In the genomic region with DNA sequence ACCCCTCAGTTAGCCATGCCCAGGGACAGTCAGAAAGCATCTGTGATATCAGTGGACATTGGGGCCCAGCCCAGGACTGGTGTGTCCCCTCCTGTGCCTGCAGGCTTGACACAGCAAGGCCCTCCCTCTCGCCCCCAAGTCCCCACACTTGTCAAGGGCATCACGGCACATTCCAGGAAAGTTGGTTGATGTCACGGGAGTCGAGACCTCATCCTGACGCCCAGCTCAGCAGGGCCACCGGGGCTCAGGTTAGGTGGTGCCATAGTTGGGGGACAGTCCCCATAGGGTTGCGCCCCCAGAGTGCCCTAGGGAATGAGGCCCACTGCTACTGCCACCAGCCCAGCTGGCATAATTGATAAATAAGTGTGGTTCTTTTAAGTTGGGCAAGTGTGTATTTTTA, we compare ENCODE assay signal across 10 cellular contexts. TPM values are rescaled to one million over a fixed set of nuclear protein-coding genes. Genes with fewer than 3 reads are reported as not detected.
DNase-seq lines count a peak whose midpoint lies in the region; TF ChIP-seq lines count a peak whose summit lies in the region.
"Had no signal": no experiment of that assay in that cellular context is flagged by ENCODE, and none has a peak within 500 bp of the region (broad histone marks: within the 10 kb centered on the region; RNA-seq: fewer than 3 reads in every experiment).

No MANE protein-coding gene starts in this region.

- H3K4me3 Mint-ChIP-seq in CD4-positive, alpha-beta memory T cell: peak overlapping the region in 5 of 8 donors; percentile 12 to 73 (median 48)

- H3K9me3 ChIP-seq in CD4-positive, alpha-beta memory T cell (ENCODE audit: control insufficient read depth in 1 of 2, low read length in 2 of 2): no peaks in the 10 kb centered on the region
- no peaks in the 10 kb centered on the region for H3K9me3 ChIP-seq in OCI-LY3 (ENCODE audit: insufficient read depth, low read length)
- no peaks in the 10 kb centered on the region for H3K9me3 ChIP-seq in duodenal mucosa (ENCODE audit: control insufficient read depth in 1 of 2, low read length in 2 of 2)
- H3K9me3 ChIP-seq in neutrophil: no peaks in the 10 kb centered on the region

- peak overlapping the region; percentile 83 for H3K4me2 ChIP-seq in OCI-LY3 (ENCODE audit: low read length)

- H3K27me3 ChIP-seq in CD4-positive, alpha-beta memory T cell (ENCODE audit: insufficient read depth, low read length): no peaks in the 10 kb centered on the region
- H3K27me3 ChIP-seq in OCI-LY3 (ENCODE audit: low read depth, low read length) (no peaks in the 10 kb centered on the region), duodenal mucosa (ENCODE audit: control insufficient read depth in 1 of 2, insufficient read depth in 2 of 2, low read length in 2 of 2) (no peaks in the 10 kb centered on the region), neutrophil (no peaks in the 10 kb centered on the region)

- H3K36me3 ChIP-seq in CD4-positive, alpha-beta memory T cell (ENCODE audit: insufficient read depth, low read length): no peaks in the 10 kb centered on the region
- peaks cover 7% of the 10 kb centered on the region for H3K36me3 ChIP-seq in OCI-LY3 (replicated peaks; ENCODE audit: low read depth, low read length)
- H3K36me3 ChIP-seq in duodenal mucosa (ENCODE audit: control insufficient read depth in 1 of 2, insufficient read depth in 2 of 2, low read length in 2 of 2): no peaks in the 10 kb centered on the region
- H3K36me3 ChIP-seq in neutrophil: no peaks in the 10 kb centered on the region

- peaks cover 59% of the 10 kb centered on the region for H3K79me2 ChIP-seq in OCI-LY3 (ENCODE audit: low read length)

- DNase-seq in CD4-positive, alpha-beta memory T cell: no peak
- DNase-seq in ecto neural progenitor cell (ENCODE audit: low spot score) (no peak), activated gamma-delta T cell (lab: John Stamatoyannopoulos, UW) (no peak), SKM-1 (lab: John Stamatoyannopoulos, UW; ENCODE audit: unreplicated experiment) (no peak), RPMI8226 (no peak)
- DNase-seq: COR-L47, NCI-H1436 had no signal

- no peaks in the 10 kb centered on the region for H3K36me3 Mint-ChIP-seq in CD4-positive, alpha-beta memory T cell

- peak overlapping the region in 3 of 7 donors; percentile 47 to 70 (median 51) for H3K27ac Mint-ChIP-seq in CD4-positive, alpha-beta memory T cell

- H3K9me3 Mint-ChIP-seq in CD4-positive, alpha-beta memory T cell: no peaks in the 10 kb centered on the region

- H4K20me1 ChIP-seq in OCI-LY3 (ENCODE audit: insufficient read depth, low read length): peaks cover 15% of the 10 kb centered on the region; the same call in 1 of the 2 replicates

- peaks cover 26% of the 10 kb centered on the region for H3K4me1 ChIP-seq in CD4-positive, alpha-beta memory T cell (ENCODE audit: insufficient read depth, low read length)
- peaks cover 69% of the 10 kb centered on the region for H3K4me1 ChIP-seq in OCI-LY3 (ENCODE audit: low read length)
- H3K4me1 ChIP-seq in duodenal mucosa (ENCODE audit: control insufficient read depth in 1 of 2, insufficient read depth in 2 of 2, low read length in 2 of 2): peaks cover 26 to 39% of the 10 kb centered on the region in 2 donors
- H3K4me1 ChIP-seq in neutrophil (ENCODE audit: control insufficient read depth in 1 of 2, insufficient read depth in 1 of 2, low read depth in 1 of 2, low read length in 1 of 2): peaks cover 33 to 42% of the 10 kb centered on the region in 2 experiments

- POLR2A ChIA-PET in CD4-positive, alpha-beta memory T cell (lab: Charles Lee; ENCODE audit: partially characterized antibody): no interaction called here

- no peaks in the 10 kb centered on the region for H3K27me3 Mint-ChIP-seq in CD4-positive, alpha-beta memory T cell

- H3K9ac ChIP-seq in OCI-LY3 (ENCODE audit: low read length) (peak overlapping the region; percentile 54), duodenal mucosa (ENCODE audit: low read depth in 1 of 2, low read length in 2 of 2) (no peak overlapping the region)

- H3K4me1 Mint-ChIP-seq in CD4-positive, alpha-beta memory T cell: peaks cover 11 to 29% (median 19%) of the 10 kb centered on the region in 4 donors

- TF ChIP-seq CTCF in OCI-LY3 (IDR thresholded peaks at IDR 0.05; ENCODE audit: low read depth, low read length) (no peak), neutrophil (IDR thresholded peaks at IDR 0.05) (no peak)

- CTCF ChIA-PET in CD4-positive, alpha-beta memory T cell (lab: Charles Lee; ENCODE audit: partially characterized antibody): no interaction called here

- H2AFZ ChIP-seq in OCI-LY3 (ENCODE audit: low read depth, low read length): no peak overlapping the region

- intact Hi-C loops in CD4-positive, alpha-beta memory T cell (cut with micrococcal nuclease): no loop called here

- no peak overlapping the region for H3K27ac ChIP-seq in CD4-positive, alpha-beta memory T cell (ENCODE audit: low read depth, low read length)
- peak overlapping the region; percentile 84 for H3K27ac ChIP-seq in OCI-LY3 (ENCODE audit: low read length)
- H3K27ac ChIP-seq in duodenal mucosa (ENCODE audit: low read depth, low read length): peak overlapping the region; percentile 10
- peak overlapping the region; percentile 95 for H3K27ac ChIP-seq in neutrophil

- no peak overlapping the region for H3K4me3 ChIP-seq in CD4-positive, alpha-beta memory T cell (ENCODE audit: low read length in 2 of 2)
- H3K4me3 ChIP-seq in OCI-LY3 (ENCODE audit: low read length): peak overlapping the region; percentile 64
- H3K4me3 ChIP-seq in duodenal mucosa (ENCODE audit: low read depth in 1 of 2, low read length in 2 of 2): no peak overlapping the region
- no peak overlapping the region for H3K4me3 ChIP-seq in neutrophil (ENCODE audit: low read depth in 1 of 2, low read length in 1 of 2)

RNA-seq across cellular contexts. Expression of a gene that starts 28.3 kb away (rescaled TPM):
- total RNA-seq in CD4-positive, alpha-beta memory T cell: 10 to 100 TPM; 16.1 to 19.6 TPM
- polyA plus RNA-seq in CD4-positive, alpha-beta memory T cell: 1 to 10 TPM in 1 of 2 donors, under 1 TPM in 1; 0.73 to 7.2 TPM

RNA-seq across cellular contexts. Expression of a gene that starts 54.5 kb away (rescaled TPM):
- total RNA-seq in CD4-positive, alpha-beta memory T cell: 1 to 10 TPM in 1 of 2 experiments, under 1 TPM in 1; 0.94 to 1.1 TPM
- under 1 TPM; 0.47 to 0.67 TPM for polyA plus RNA-seq in CD4-positive, alpha-beta memory T cell
